Comparison of ENCODE assay signal across 17 cellular contexts in genomic region chr2:222900354-222900753, GRCh38. TPM values are rescaled to one million over a fixed set of nuclear protein-coding genes. Genes with fewer than 3 reads are reported as not detected.
DNase-seq lines count a peak whose midpoint lies in the region; ATAC-seq and TF ChIP-seq lines count a peak whose summit lies in the region.
"Had no signal": no experiment of that assay in that cellular context is flagged by ENCODE, and none has a peak within 500 bp of the region (broad histone marks: within the 10 kb centered on the region; RNA-seq: fewer than 3 reads in every experiment).

No MANE protein-coding gene starts in this region.

- H3K36me3 Mint-ChIP-seq in activated T-helper 17 cell treated with anti-CD3 and anti-CD28 coated beads, Interleukin-2, amount 50 U/mL, for 72 hours (ENCODE audit: low read depth): no peaks in the 10 kb centered on the region
- peaks cover 2 to 10% of the 10 kb centered on the region in 2 donors for H3K36me3 Mint-ChIP-seq in stimulated activated naive B cell treated with anti-CD40 and anti-IgM and Interleukin-4, amounts not matched to agents 10 μg/mL and 1 μg/mL and 100 μg/mL, for 72 hours

- DNase-seq in DMS53 (lab: John Stamatoyannopoulos, UW) (peak; percentile 3), DMS53 treated with DMSO at 0.1 percent for 48 hours (lab: John Stamatoyannopoulos, UW; ENCODE audit: unreplicated experiment) (no peak), fibroblast of villous mesenchyme (ENCODE audit: low read depth) (peak; percentile 69), AG08395 (ENCODE audit: low spot score) (no peak), superior temporal gyrus (ENCODE audit: extremely low spot score) (no peak), NCI-H2029 (lab: John Stamatoyannopoulos, UW) (no peak)
- no peak for DNase-seq in stimulated activated naive B cell treated with anti-CD40 and anti-IgM and Interleukin-4, amounts not matched to agents 10 μg/mL and 1 μg/mL and 100 μg/mL, for 72 hours
- DNase-seq: activated CD8-positive, alpha-beta T cell treated with anti-CD3 and anti-CD28 coated beads for 36 hours; aorta; effector CD8-positive, alpha-beta T cell; glutamatergic neuron; NCI-H2081; NCI-H774; retina; stimulated activated CD4-positive, alpha-beta T cell treated with anti-CD3 and anti-CD28 coated beads, Interleukin-4, amount 100 ng/mL, for 4 hours; stimulated activated naive CD4-positive, alpha-beta T cell had no signal

- no peak for TF ChIP-seq CTCF in fibroblast of villous mesenchyme (IDR thresholded peaks at IDR 0.05; ENCODE audit: insufficient read depth, low read depth, low read length)

- no peaks in the 10 kb centered on the region for H3K27me3 Mint-ChIP-seq in activated T-helper 17 cell treated with anti-CD3 and anti-CD28 coated beads, Interleukin-2, amount 50 U/mL, for 72 hours
- H3K27me3 Mint-ChIP-seq in stimulated activated naive B cell treated with anti-CD40 and anti-IgM and Interleukin-4, amounts not matched to agents 10 μg/mL and 1 μg/mL and 100 μg/mL, for 72 hours: no peaks in the 10 kb centered on the region
- H3K27me3 Mint-ChIP-seq: activated CD8-positive, alpha-beta T cell treated with anti-CD3 and anti-CD28 coated beads for 36 hours had no signal

- ATAC-seq in activated T-helper 17 cell treated with anti-CD3 and anti-CD28 coated beads, Interleukin-2, amount 50 U/mL, for 72 hours (replicated peaks): no peak
- ATAC-seq in stimulated activated naive B cell treated with anti-CD40 and anti-IgM and Interleukin-4, amounts not matched to agents 10 μg/mL and 1 μg/mL and 100 μg/mL, for 72 hours (replicated peaks): no peak
- ATAC-seq: activated CD8-positive, alpha-beta T cell treated with anti-CD3 and anti-CD28 coated beads for 36 hours had no signal

- no peak overlapping the region for H3K4me3 Mint-ChIP-seq in activated T-helper 17 cell treated with anti-CD3 and anti-CD28 coated beads, Interleukin-2, amount 50 U/mL, for 72 hours
- H3K4me3 Mint-ChIP-seq in stimulated activated naive B cell treated with anti-CD40 and anti-IgM and Interleukin-4, amounts not matched to agents 10 μg/mL and 1 μg/mL and 100 μg/mL, for 72 hours: no peak overlapping the region
- H3K4me3 Mint-ChIP-seq: activated CD8-positive, alpha-beta T cell treated with anti-CD3 and anti-CD28 coated beads for 36 hours had no signal

- H3K27ac Mint-ChIP-seq in activated T-helper 17 cell treated with anti-CD3 and anti-CD28 coated beads, Interleukin-2, amount 50 U/mL, for 72 hours: peak overlapping the region; percentile 12
- H3K27ac Mint-ChIP-seq in stimulated activated naive B cell treated with anti-CD40 and anti-IgM and Interleukin-4, amounts not matched to agents 10 μg/mL and 1 μg/mL and 100 μg/mL, for 72 hours: peak overlapping the region; percentile 32
- H3K27ac Mint-ChIP-seq: activated CD8-positive, alpha-beta T cell treated with anti-CD3 and anti-CD28 coated beads for 36 hours had no signal

- H3K9me3 Mint-ChIP-seq in activated T-helper 17 cell treated with anti-CD3 and anti-CD28 coated beads, Interleukin-2, amount 50 U/mL, for 72 hours: no peaks in the 10 kb centered on the region
- no peaks in the 10 kb centered on the region for H3K9me3 Mint-ChIP-seq in stimulated activated naive B cell treated with anti-CD40 and anti-IgM and Interleukin-4, amounts not matched to agents 10 μg/mL and 1 μg/mL and 100 μg/mL, for 72 hours
- H3K9me3 Mint-ChIP-seq: activated CD8-positive, alpha-beta T cell treated with anti-CD3 and anti-CD28 coated beads for 36 hours had no signal

- peaks cover 11% of the 10 kb centered on the region for H3K4me1 Mint-ChIP-seq in activated T-helper 17 cell treated with anti-CD3 and anti-CD28 coated beads, Interleukin-2, amount 50 U/mL, for 72 hours
- H3K4me1 Mint-ChIP-seq in stimulated activated naive B cell treated with anti-CD40 and anti-IgM and Interleukin-4, amounts not matched to agents 10 μg/mL and 1 μg/mL and 100 μg/mL, for 72 hours: peaks cover 7 to 9% of the 10 kb centered on the region in 2 donors

- H3K4me3 ChIP-seq in fibroblast of villous mesenchyme (ENCODE audit: low read depth, low read length): no peak overlapping the region

RNA-seq across cellular contexts. Expression of gene ACSL3, which starts 39.5 kb away (rescaled TPM):
- total RNA-seq in activated T-helper 17 cell treated with anti-CD3 and anti-CD28 coated beads, Interleukin-2, amount 50 U/mL, for 72 hours: 10 to 100 TPM; 12.9 to 32.6 TPM
- 195 and 207 TPM in 2 replicates for total RNA-seq in fibroblast of villous mesenchyme

Comparison
In these comparisons a context has a peak if more than half of its experiments do, and no peak if none do; other contexts are left out.
1. DNase-seq: peak in DMS53 (single experiment) and fibroblast of villous mesenchyme (single experiment); none in DMS53 treated with DMSO at 0.1 percent for 48 hours (single experiment), stimulated activated naive B cell treated with anti-CD40 and anti-IgM and Interleukin-4, amounts not matched to agents 10 μg/mL and 1 μg/mL and 100 μg/mL, for 72 hours (single experiment), AG08395 (single experiment), superior temporal gyrus (single experiment) and NCI-H2029 (single experiment).